8 cellular contexts compared by ENCODE assay signal in genomic region chrX:24241822-24242648, GRCh38.
DNase-seq lines count a peak whose midpoint lies in the region; ATAC-seq, FAIRE-seq and TF ChIP-seq lines count a peak whose summit lies in the region.

No MANE protein-coding gene starts in this region.

- DNase-seq in ACHN: peak; percentile 31
- no peak for DNase-seq in GM06990 (ENCODE audit: extremely low read depth, insufficient read length)
- peak; percentile 56 for DNase-seq in NCI-H69 (lab: John Stamatoyannopoulos, UW)
- no peak for DNase-seq in H1 (ENCODE audit: low read depth in 1 of 2, low spot score in 2 of 2)
- DNase-seq in activated CD4-positive, CD25-positive, alpha-beta regulatory T cell treated with anti-CD3 and anti-CD28 coated beads, Interleukin-2, amount 50 U/mL, for 72 hours: no peak

- H3K9ac ChIP-seq in H1 (replicated peaks in 1 of 4; ENCODE audit: extremely low read depth in 1 of 4, low read depth in 3 of 4, low read length in 3 of 4): no peak overlapping the region

- peak overlapping the region in 1 of 3 experiments; percentile 16 for H3K4me3 Mint-ChIP-seq in nephron

- H3K4me3 ChIP-seq in GM06990 (replicated peaks; ENCODE audit: low read depth, low read length) (peak overlapping the region; percentile 32; the same call in 1 of the 2 replicates), H1 (ENCODE audit: extremely low read depth in 1 of 4, insufficient read depth in 2 of 4, low read depth in 3 of 4, low read length in 4 of 4) (no peak overlapping the region)

- no peak for TF ChIP-seq POLR2A in H1 (IDR thresholded peaks at IDR 0.05; ENCODE audit: control extremely low read depth in 1 of 2, low read depth in 2 of 2, low read length in 2 of 2)

- no peak overlapping the region for H2BK15ac ChIP-seq in H1 (ENCODE audit: low read length)

- TF ChIP-seq RAD21 in H1 (IDR thresholded peaks at IDR 0.05 in 1 of 2, conservative IDR thresholded peaks at IDR 0.05 in 1 of 2; ENCODE audit: low read depth in 2 of 2, low read length in 2 of 2): peak; percentile 41 to 55

- no peak overlapping the region for H3K18ac ChIP-seq in H1 (ENCODE audit: extremely low read depth, low read length)

- no peak overlapping the region for H2BK5ac ChIP-seq in H1 (ENCODE audit: low read depth, low read length)

- H3K27ac Mint-ChIP-seq in nephron: peak overlapping the region; percentile 10 to 84 (median 65)

- H3K23ac ChIP-seq in H1 (ENCODE audit: insufficient read length): no peak overlapping the region

- no peak overlapping the region for H2AFZ ChIP-seq in H1 (ENCODE audit: low read length)

- H3K27ac ChIP-seq in H1 (ENCODE audit: low read depth, low read length): no peak overlapping the region

- H3K27me3 Mint-ChIP-seq in nephron (ENCODE audit: low read depth): no peaks in the 10 kb centered on the region

- H3K9me3 ChIP-seq in H1 (ENCODE audit: insufficient read depth in 2 of 2, low read depth in 1 of 2, low read length in 1 of 2): no peaks in the 10 kb centered on the region

- H3K4me1 Mint-ChIP-seq in nephron: peaks cover 29% of the 10 kb centered on the region

- no peaks in the 10 kb centered on the region for H3K23me2 ChIP-seq in H1 (ENCODE audit: low read depth, low read length)

- H2AK5ac ChIP-seq in H1 (ENCODE audit: low read depth, low read length): no peak overlapping the region

- no peak overlapping the region for H2BK12ac ChIP-seq in H1 (ENCODE audit: low read depth, low read length)

- H3K9me3 Mint-ChIP-seq in nephron: no peaks in the 10 kb centered on the region

- H4K20me1 ChIP-seq in H1 (replicated peaks in 1 of 2; ENCODE audit: control insufficient read depth in 1 of 2, insufficient read depth in 2 of 2, low read length in 2 of 2): no peaks in the 10 kb centered on the region

- H3K79me2 ChIP-seq in H1 (ENCODE audit: control insufficient read depth in 1 of 2, insufficient read depth in 2 of 2, low read length in 2 of 2): no peaks in the 10 kb centered on the region

- no peak overlapping the region for H4K8ac ChIP-seq in H1 (ENCODE audit: extremely low read depth, insufficient read depth, low read length)

- CTCF ChIA-PET in H1 (lab: Charles Lee; ENCODE audit: partially characterized antibody): interaction anchor here (0.7 to 1.1 kb wide), 2 partner anchors 10 to 52 kb away, joined by 3 read pairs; no protein-coding TSS in a partner anchor

- in situ Hi-C loops in ACHN (cut with HindIII; ENCODE audit: low pct_ligation_motif_present, low pct_unique_long_range_greater_than_20kb, low sequenced_read_pairs): no loop called here

- FAIRE-seq in H1 (lab: Jason Lieb, UNC): no peak

- H3K14ac ChIP-seq in H1 (ENCODE audit: insufficient read length): no peak overlapping the region

- POLR2A ChIA-PET in H1 (lab: Charles Lee; ENCODE audit: partially characterized antibody): interaction anchor here (0.6 kb wide), 1 partner anchor 160 kb away, joined by 3 read pairs; no protein-coding TSS in a partner anchor

- H4K5ac ChIP-seq in H1 (ENCODE audit: insufficient read length, low read depth, low read length): no peak overlapping the region

- H4K91ac ChIP-seq in H1 (replicated peaks; ENCODE audit: insufficient read length, low read length): no peak overlapping the region

- H3K4me2 ChIP-seq in H1 (ENCODE audit: insufficient read depth in 1 of 2, low read depth in 2 of 2, low read length in 2 of 2): no peak overlapping the region; a peak in 1 of 4 replicates

- 0 out of 7 replicates have a peak, but pooled peaks cover 0 to 3% (median 0%) of the 10 kb centered on the region in 4 experiments for H3K4me1 ChIP-seq in H1 (replicated peaks in 1 of 4; ENCODE audit: control insufficient read depth in 3 of 4, insufficient read depth in 4 of 4, low read length in 3 of 4)

- no peaks in the 10 kb centered on the region for H3K79me1 ChIP-seq in H1 (ENCODE audit: low read depth, low read length)

- ATAC-seq in HG02885 (IDR thresholded peaks at IDR 0.05; ENCODE audit: poor library complexity, unreplicated experiment) (peak; percentile 32), HG03280 (IDR thresholded peaks at IDR 0.05; ENCODE audit: unreplicated experiment) (no peak)

- TF ChIP-seq CTCF in GM06990 (IDR thresholded peaks at IDR 0.05; ENCODE audit: insufficient read depth, low read length, poor library complexity, severe bottlenecking) (peak; percentile 48), H1 (IDR thresholded peaks at IDR 0.05; ENCODE audit: control extremely low read depth in 1 of 3, insufficient read depth in 1 of 3, low read depth in 1 of 3, low read length in 3 of 3) (peak in 2 of 3 experiments; percentile 21 to 25; a peak in 2 of 4 replicates), nephron (IDR thresholded peaks at IDR 0.05; ENCODE audit: unreplicated experiment in 3 of 3) (peak; percentile 50 to 57 (median 53))

- H3K36me3 ChIP-seq in GM06990 (ENCODE audit: control insufficient read depth, insufficient read depth, low read length): no peaks in the 10 kb centered on the region
- H3K36me3 ChIP-seq in H1 (ENCODE audit: control insufficient read depth in 2 of 4, insufficient read depth in 4 of 4, low read length in 3 of 4): no peaks in the 10 kb centered on the region

- WGBS in H1 (ENCODE audit: extremely low coverage in 1 of 2, insufficient coverage in 1 of 2, insufficient read length in 1 of 2, insufficient replicate concordance in 2 of 2, low coverage in 1 of 2, low lambda C conversion rate in 2 of 2, missing lambda C conversion rate in 1 of 2), 2 experiments: 74% methylated on average over 10 of the region's 13 CpGs; no CpG with 5 or more reads in 1 of the 2 experiments

- H3K27me3 ChIP-seq in GM06990 (replicated peaks; ENCODE audit: control insufficient read depth, insufficient read depth, low read length) (no peaks in the 10 kb centered on the region), H1 (replicated peaks in 1 of 4; ENCODE audit: control insufficient read depth in 3 of 4, extremely low read depth in 1 of 4, insufficient read depth in 3 of 4, low read length in 3 of 4) (no peaks in the 10 kb centered on the region)

- no peak overlapping the region for H3K56ac ChIP-seq in H1 (replicated peaks; ENCODE audit: insufficient read length, low read depth, low read length)

- H2BK20ac ChIP-seq in H1 (ENCODE audit: low read length): no peak overlapping the region

- no peak for TF ChIP-seq EP300 in H1 (IDR thresholded peaks at IDR 0.05; ENCODE audit: borderline replicate concordance in 1 of 2, low read depth in 2 of 2, low read length in 2 of 2)

- H2BK120ac ChIP-seq in H1 (replicated peaks; ENCODE audit: low read depth, low read length): no peak overlapping the region

- H3K36me3 Mint-ChIP-seq in nephron (ENCODE audit: low read depth): no peaks in the 10 kb centered on the region

- no peak overlapping the region for H3K4ac ChIP-seq in H1 (replicated peaks; ENCODE audit: insufficient read length, low read depth, low read length)

TF ChIP-seq in H1, 55 proteins besides CTCF, POLR2A, EP300 and RAD21:
- TF ChIP-seq SP1 (IDR thresholded peaks at IDR 0.05; ENCODE audit: low read depth, low read length): no peak
- TF ChIP-seq HDAC6 (IDR thresholded peaks at IDR 0.05; ENCODE audit: low read depth, low read length): no peak
- TF ChIP-seq RFX5 (IDR thresholded peaks at IDR 0.05; ENCODE audit: borderline replicate concordance, low read depth, low read length): no peak
- no peak for TF ChIP-seq TAF7 (optimal IDR thresholded peaks at IDR 0.05; ENCODE audit: borderline replicate concordance, low read depth, low read length)
- no peak for TF ChIP-seq SAP30 (IDR thresholded peaks at IDR 0.05; ENCODE audit: insufficient read depth, insufficient replicate concordance, low read length)
- TF ChIP-seq ATF3 (IDR thresholded peaks at IDR 0.05; ENCODE audit: insufficient read depth, low read depth, low read length): no peak
- TF ChIP-seq SUZ12 (IDR thresholded peaks at IDR 0.05; ENCODE audit: low read length): no peak
- no peak for TF ChIP-seq JUND (IDR thresholded peaks at IDR 0.05; ENCODE audit: low read length)
- no peak for TF ChIP-seq ASH2L (IDR thresholded peaks at IDR 0.05; ENCODE audit: low read length)
- TF ChIP-seq RNF2 (IDR thresholded peaks at IDR 0.05; ENCODE audit: borderline replicate concordance, low read depth, low read length, missing control alignments, poor library complexity, severe bottlenecking): no peak
- TF ChIP-seq NRF1 (IDR thresholded peaks at IDR 0.05; ENCODE audit: low read depth, low read length): no peak
- no peak for TF ChIP-seq FOSL1 (IDR thresholded peaks at IDR 0.05; ENCODE audit: insufficient read depth, low read depth, low read length)
- TF ChIP-seq CHD1 (IDR thresholded peaks at IDR 0.05; ENCODE audit: low read depth, low read length): no peak
- no peak for TF ChIP-seq GABPA (IDR thresholded peaks at IDR 0.05; ENCODE audit: borderline replicate concordance, insufficient read depth, low read length)
- TF ChIP-seq BACH1 (IDR thresholded peaks at IDR 0.05; ENCODE audit: low read length): no peak
- no peak for TF ChIP-seq SP2 (IDR thresholded peaks at IDR 0.05; ENCODE audit: low read length)
- no peak for TF ChIP-seq CHD2 (IDR thresholded peaks at IDR 0.05; ENCODE audit: low read length)

Comparison
In these comparisons a context has a peak if more than half of its experiments do, and no peak if none do; other contexts are left out.
1. DNase-seq: peak in ACHN (single experiment) and NCI-H69 (single experiment); none in GM06990 (single experiment), H1 (0 of 2) and activated CD4-positive, CD25-positive, alpha-beta regulatory T cell treated with anti-CD3 and anti-CD28 coated beads, Interleukin-2, amount 50 U/mL, for 72 hours (single experiment).
2. Peak in every context shown above with its lines, with median percentiles within 50 percentile points of each other: CTCF ChIP-seq.